ENCODE assay signal across 22 cellular contexts in the genomic region with DNA sequence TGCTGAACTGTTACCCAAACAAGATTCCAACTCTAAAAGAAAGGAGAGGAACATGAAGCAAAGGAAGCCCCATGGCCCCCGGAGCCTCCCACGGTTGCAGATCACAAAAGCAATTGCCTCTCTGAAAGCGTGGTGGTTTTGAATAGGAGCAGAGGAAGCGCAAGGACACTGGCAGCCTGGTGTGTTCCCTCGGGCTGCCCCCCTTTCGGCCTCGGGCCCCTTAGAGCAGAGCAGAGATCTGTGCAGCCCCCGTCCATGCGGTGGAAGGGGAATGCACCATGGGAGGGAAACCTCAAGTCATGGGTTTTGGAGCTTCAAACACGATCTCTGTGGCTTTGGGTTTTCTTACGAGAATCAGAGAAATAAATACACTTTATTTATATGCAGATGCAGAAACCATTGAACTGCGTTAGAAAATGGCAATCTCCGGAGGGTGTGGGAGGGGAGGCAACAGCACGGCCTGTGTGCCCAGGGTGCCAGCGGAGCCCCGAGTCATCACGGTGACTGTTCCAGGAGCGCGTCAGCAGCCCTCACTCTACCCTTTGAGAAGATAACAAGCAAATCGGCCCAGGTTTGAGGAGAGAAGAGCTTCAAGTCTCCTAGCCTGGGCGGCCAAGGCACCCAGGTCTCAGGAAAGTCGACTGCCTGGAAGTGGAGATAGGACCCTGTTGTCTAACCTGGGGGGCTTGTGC. TPM values are rescaled to one million over a fixed set of nuclear protein-coding genes. Genes with fewer than 3 reads are reported as not detected.
DNase-seq lines count a peak whose midpoint lies in the region; ATAC-seq and TF ChIP-seq lines count a peak whose summit lies in the region.
"Had no signal": no experiment of that assay in that cellular context is flagged by ENCODE, and none has a peak within 500 bp of the region (broad histone marks: within the 10 kb centered on the region; RNA-seq: fewer than 3 reads in every experiment).

No MANE protein-coding gene starts in this region.

- no peak overlapping the region for H4K8ac ChIP-seq in mesendoderm (ENCODE audit: low read depth, low read length)

- no CpG with 5 or more reads among the region's 22 CpGs for WGBS in mesendoderm (ENCODE audit: extremely low coverage, insufficient coverage, low lambda C conversion rate)
- 63% methylated on average over 22 of the region's 22 CpGs for WGBS in smooth muscle cell (ENCODE audit: low lambda C conversion rate)

- intact Hi-C loops in cardiac septum (cut with DNase I): no loop called here
- intact Hi-C loops in left cardiac atrium (cut with DNase I): no loop called here

- no peaks in the 10 kb centered on the region for H4K20me1 ChIP-seq in smooth muscle cell (ENCODE audit: low read depth)

- TF ChIP-seq CTCF in astrocyte of the cerebellum (IDR thresholded peaks at IDR 0.05; ENCODE audit: low read depth, low read length, missing control alignments) (no peak), smooth muscle cell (IDR thresholded peaks at IDR 0.05; ENCODE audit: borderline replicate concordance, insufficient read depth, poor library complexity, severe bottlenecking) (no peak)

- H3K9me3 ChIP-seq in smooth muscle cell (replicated peaks; ENCODE audit: low read depth): no peaks in the 10 kb centered on the region
- H3K9me3 ChIP-seq: Peyer's patch had no signal

- H4K5ac ChIP-seq in mesendoderm (ENCODE audit: low read length): no peak overlapping the region

- H3K4me2 ChIP-seq in mesendoderm (ENCODE audit: low read length): no peak overlapping the region
- H3K4me2 ChIP-seq in smooth muscle cell: no peak overlapping the region
- H3K4me2 ChIP-seq: KMS-11 had no signal

- H3K9ac ChIP-seq in mesendoderm (ENCODE audit: low read length) (no peak overlapping the region), smooth muscle cell (ENCODE audit: low read depth) (no peak overlapping the region)
- H3K9ac ChIP-seq: KMS-11 had no signal

- peak; percentile 63 for DNase-seq in cardiac septum (ENCODE audit: low spot score)
- DNase-seq in left cardiac atrium: no peak
- DNase-seq in astrocyte of the cerebellum (ENCODE audit: low read depth): peak; percentile 2
- no peak for DNase-seq in mesendoderm
- DNase-seq in smooth muscle cell (lab: John Stamatoyannopoulos, UW; ENCODE audit: unreplicated experiment): no peak
- DNase-seq in KBM-7: no peak
- DNase-seq: CD4-positive, alpha-beta T cell; DMS153; EL; MV-4-11; NCI-H1417; NCI-H187; NCI-H2107; NCI-H510A; NCI-H748 treated with DMSO at 0.1 percent for 48 hours; NK-92 treated with Interleukin-12 subunit alpha and Interleukin-12 subunit beta, amount 100 ng/mL, for 24 hours had no signal

- H3K79me2 ChIP-seq in mesendoderm (ENCODE audit: control insufficient read depth, insufficient read depth, low read length) (no peaks in the 10 kb centered on the region), smooth muscle cell (ENCODE audit: low read depth) (no peaks in the 10 kb centered on the region)

- H3K36me3 ChIP-seq in mesendoderm (ENCODE audit: control insufficient read depth, insufficient read depth, low read length): no peaks in the 10 kb centered on the region
- no peaks in the 10 kb centered on the region for H3K36me3 ChIP-seq in smooth muscle cell (ENCODE audit: low read depth)
- H3K36me3 ChIP-seq: Peyer's patch had no signal

- peaks cover 6% of the 10 kb centered on the region for H3F3A ChIP-seq in smooth muscle cell (ENCODE audit: low read depth)

- no peaks in the 10 kb centered on the region for H3K27me3 ChIP-seq in mesendoderm (ENCODE audit: insufficient read depth, low read length, poor library complexity)
- no peaks in the 10 kb centered on the region for H3K27me3 ChIP-seq in smooth muscle cell (ENCODE audit: low read depth)
- H3K27me3 ChIP-seq: Peyer's patch had no signal

- in situ Hi-C loops in astrocyte of the cerebellum (cut with HindIII; ENCODE audit: low sequenced_read_pairs): no loop called here
- in situ Hi-C loops in KBM-7 (cut with MboI; ENCODE audit: low pct_unique_long_range_greater_than_20kb, low sequenced_read_pairs): no loop called here

- ATAC-seq in left cardiac atrium (no peak), HG02678 (IDR thresholded peaks at IDR 0.05; ENCODE audit: unreplicated experiment) (no peak), GM18870 (IDR thresholded peaks at IDR 0.05; ENCODE audit: unreplicated experiment) (no peak)
- ATAC-seq: HCT116 had no signal

- no peak overlapping the region for H2BK15ac ChIP-seq in mesendoderm (replicated peaks; ENCODE audit: low read depth)

- H2AFZ ChIP-seq in smooth muscle cell (ENCODE audit: low read depth): peak overlapping the region; percentile 23

- no peak overlapping the region for H2BK120ac ChIP-seq in mesendoderm (ENCODE audit: low read depth, low read length)

- H3K18ac ChIP-seq in mesendoderm (ENCODE audit: low read length): no peak overlapping the region

- H3K56ac ChIP-seq in mesendoderm (ENCODE audit: low read length): peak overlapping the region; percentile 49

- no peaks in the 10 kb centered on the region for H3K79me1 ChIP-seq in mesendoderm (ENCODE audit: low read length)

- H3K4me3 ChIP-seq in astrocyte of the cerebellum (ENCODE audit: low read depth, low read length) (no peak overlapping the region), mesendoderm (ENCODE audit: low read length) (no peak overlapping the region), smooth muscle cell (no peak overlapping the region)
- H3K4me3 ChIP-seq: Peyer's patch had no signal

- H2AK5ac ChIP-seq in mesendoderm (ENCODE audit: low read length): no peak overlapping the region

- H3K23ac ChIP-seq in mesendoderm (ENCODE audit: low read length): no peak overlapping the region

- H3K4me1 ChIP-seq in mesendoderm (ENCODE audit: control insufficient read depth, low read depth, low read length) (no peaks in the 10 kb centered on the region), smooth muscle cell (ENCODE audit: low read depth) (peaks cover 18% of the 10 kb centered on the region)
- H3K4me1 ChIP-seq: Peyer's patch had no signal

- no peak overlapping the region for H2BK5ac ChIP-seq in mesendoderm (ENCODE audit: low read length)

- no peak overlapping the region for H3K4ac ChIP-seq in mesendoderm (ENCODE audit: low read depth, low read length)

- H3K27ac ChIP-seq in mesendoderm (ENCODE audit: low read depth, low read length) (no peak overlapping the region), smooth muscle cell (ENCODE audit: low read depth) (no peak overlapping the region)
- H3K27ac ChIP-seq: 22Rv1, KMS-11, Peyer's patch had no signal

RNA-seq across cellular contexts. Expression of a gene that starts 20.5 kb away (rescaled TPM):
- total RNA-seq in cardiac septum (0.43 TPM), left cardiac atrium (under 1 TPM; 0.24 to 0.29 TPM), smooth muscle cell (1.8 and 3.5 TPM in 2 replicates)
- 0.17 TPM for polyA plus RNA-seq in mesendoderm (2013, experiment 1 of 2)
- 0.13 TPM for polyA plus RNA-seq in mesendoderm (2013, experiment 2 of 2)
- 4.5 and 4.8 TPM in 2 replicates for polyA plus RNA-seq in smooth muscle cell
- total RNA-seq: CD4-positive, alpha-beta T cell had no signal

Comparison
In these comparisons a context has a peak if more than half of its experiments do, and no peak if none do; other contexts are left out.
1. DNase-seq: peak in cardiac septum (single experiment) and astrocyte of the cerebellum (single experiment); none in left cardiac atrium (single experiment), mesendoderm (single experiment), smooth muscle cell (single experiment) and KBM-7 (single experiment).